22 cellular contexts compared by ENCODE assay signal in genomic region chr2:1227289-1227900, GRCh38.
DNase-seq lines count a peak whose midpoint lies in the region; ATAC-seq, FAIRE-seq and TF ChIP-seq lines count a peak whose summit lies in the region.
"Had no signal": no experiment of that assay in that cellular context is flagged by ENCODE, and none has a peak within 500 bp of the region (broad histone marks: within the 10 kb centered on the region; RNA-seq: fewer than 3 reads in every experiment).

No MANE protein-coding gene starts in this region.

- no peaks in the 10 kb centered on the region for H3K27me3 ChIP-seq in osteoblast (ENCODE audit: insufficient read depth, low read length)
- H3K27me3 ChIP-seq: body of pancreas, colonic mucosa, tibial artery had no signal

- no peaks in the 10 kb centered on the region for H3K79me2 ChIP-seq in osteoblast (ENCODE audit: insufficient read depth, low read length)

- no peak overlapping the region for H2AFZ ChIP-seq in osteoblast (ENCODE audit: low read length)

- TF ChIP-seq CTCF in osteoblast (IDR thresholded peaks at IDR 0.05; ENCODE audit: extremely low read depth, low read depth, low read length) (no peak), D721Med (IDR thresholded peaks at IDR 0.05; ENCODE audit: insufficient read depth, missing control alignments) (no peak)

- no peak overlapping the region for H3K4me2 ChIP-seq in osteoblast (ENCODE audit: insufficient read depth, low read length)

- H3K4me3 ChIP-seq in osteoblast (ENCODE audit: insufficient read depth, low read length), result no peak overlapping the region
- H3K4me3 ChIP-seq: body of pancreas, colonic mucosa, lung, SK-N-MC, tibial artery had no signal

- H3K27ac ChIP-seq in osteoblast (ENCODE audit: low read depth, low read length), result no peak overlapping the region
- H3K27ac ChIP-seq: body of pancreas, colonic mucosa, SK-N-MC, tibial artery had no signal

- no peaks in the 10 kb centered on the region for H3K9me3 ChIP-seq in osteoblast (ENCODE audit: low read depth, low read length)
- H3K9me3 ChIP-seq: body of pancreas, colonic mucosa, tibial artery had no signal

- DNase-seq in ELR (ENCODE audit: low read depth) (peak; percentile 58), NCI-H1105 (lab: John Stamatoyannopoulos, UW) (peak; percentile 61), RPMI7951 (ENCODE audit: low read depth) (peak; percentile 17), osteoblast (ENCODE audit: insufficient read length, low spot score, missing footprints) (peak; percentile 65), D721Med (ENCODE audit: insufficient read length, low spot score) (no peak), urothelium cell line (ENCODE audit: low spot score) (no peak)
- DNase-seq: activated CD8-positive, alpha-beta memory T cell treated with anti-CD3 and anti-CD28 coated beads for 24 hours; activated naive CD8-positive, alpha-beta T cell treated with anti-CD3 and anti-CD28 coated beads for 36 hours; AML-193; colonic mucosa; endodermal cell; head of caudate nucleus; nucleus accumbens; OCI-M1; stimulated activated CD4-positive, alpha-beta T cell treated with anti-CD3 and anti-CD28 coated beads, Interleukin-15, amount 100 ng/mL, for 24 hours; T1000; tibial artery had no signal

- H4K20me1 ChIP-seq in osteoblast (ENCODE audit: insufficient read depth, low read length), result no peaks in the 10 kb centered on the region

- no peaks in the 10 kb centered on the region for H3K36me3 ChIP-seq in osteoblast (ENCODE audit: insufficient read depth, low read length)
- H3K36me3 ChIP-seq: colonic mucosa, tibial artery had no signal

- no peak for ATAC-seq in HG02870 (IDR thresholded peaks at IDR 0.05; ENCODE audit: unreplicated experiment)
- ATAC-seq: activated CD4-positive, CD25-positive, alpha-beta regulatory T cell treated with anti-CD3 and anti-CD28 coated beads, Interleukin-2, amount 50 U/mL, for 24 hours; body of pancreas had no signal

- FAIRE-seq in D721Med (lab: Jason Lieb, UNC), result no peak
- FAIRE-seq in urothelium cell line (lab: Jason Lieb, UNC), result no peak

- H3K4me1 ChIP-seq in osteoblast (ENCODE audit: insufficient read depth, low read length), result no peaks in the 10 kb centered on the region
- H3K4me1 ChIP-seq: colonic mucosa, tibial artery had no signal

Comparison
In these comparisons a context has a peak if more than half of its experiments do, and no peak if none do; other contexts are left out.
1. DNase-seq: peak in ELR (single experiment), NCI-H1105 (single experiment), RPMI7951 (single experiment) and osteoblast (single experiment); none in D721Med (single experiment) and urothelium cell line (single experiment).